Comparison of ENCODE assay signal across 1 cellular context in the genomic region with DNA sequence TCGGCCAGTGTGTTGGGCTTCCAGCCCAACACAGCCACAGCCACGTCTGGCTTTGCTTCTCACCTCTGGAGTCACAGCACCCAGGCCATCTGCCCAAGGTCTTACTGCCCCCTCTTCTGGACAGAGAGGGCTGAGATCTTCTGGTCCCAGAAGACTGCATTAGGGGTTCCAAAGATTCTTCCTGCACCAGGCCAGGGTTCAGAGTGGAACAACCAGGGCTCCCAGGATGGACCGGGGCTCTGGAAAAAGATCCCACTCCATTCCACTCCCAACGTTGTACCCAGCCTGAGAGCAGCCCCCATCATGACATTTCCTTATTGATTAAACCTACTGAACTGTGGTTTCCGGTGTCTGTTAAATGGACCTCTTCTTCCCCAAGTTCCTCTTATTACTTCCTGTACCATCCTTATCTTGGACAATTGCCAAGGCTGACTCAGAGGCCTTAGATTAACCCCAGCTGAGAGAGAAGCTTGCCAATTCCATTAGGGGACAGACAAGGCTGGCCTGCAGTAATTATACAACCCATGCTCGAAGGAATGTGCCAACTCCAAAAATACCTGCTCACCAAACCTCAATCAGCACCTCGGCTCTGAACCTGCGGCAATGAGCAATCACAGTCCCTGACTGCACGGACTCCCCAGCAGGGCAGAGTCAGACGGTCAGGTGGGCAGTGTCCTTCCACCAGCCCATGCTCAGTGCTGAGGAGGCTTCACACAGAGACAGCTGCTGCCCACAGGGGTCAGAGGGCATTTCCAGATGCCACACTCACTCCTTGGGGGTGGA.
TF ChIP-seq lines count a peak whose summit lies in the region.

No MANE protein-coding gene starts in this region.

TF ChIP-seq in endothelial cell of umbilical vein, 7 proteins besides CTCF, POLR2A, EP300 and RAD21 (continued from another document):
- TF ChIP-seq, protein P1, sequence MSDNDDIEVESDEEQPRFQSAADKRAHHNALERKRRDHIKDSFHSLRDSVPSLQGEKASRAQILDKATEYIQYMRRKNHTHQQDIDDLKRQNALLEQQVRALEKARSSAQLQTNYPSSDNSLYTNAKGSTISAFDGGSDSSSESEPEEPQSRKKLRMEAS (IDR thresholded peaks at IDR 0.05; ENCODE audit: insufficient read depth, insufficient read length), result no peak
- TF ChIP-seq FOS (IDR thresholded peaks at IDR 0.05; ENCODE audit: borderline replicate concordance, insufficient read depth, low read length), result peak; percentile 82
- peak; percentile 34 for TF ChIP-seq JUN (IDR thresholded peaks at IDR 0.05; ENCODE audit: borderline replicate concordance, insufficient read depth, insufficient read length, low read depth)
- TF ChIP-seq MYC (IDR thresholded peaks at IDR 0.05; ENCODE audit: low read depth, low read length), result no peak
- TF ChIP-seq GATA2 (IDR thresholded peaks at IDR 0.05; ENCODE audit: insufficient read depth, insufficient read length, low read depth, low read length), result peak; percentile 35
